ENCODE assay signal across 15 cellular contexts in the genomic region with DNA sequence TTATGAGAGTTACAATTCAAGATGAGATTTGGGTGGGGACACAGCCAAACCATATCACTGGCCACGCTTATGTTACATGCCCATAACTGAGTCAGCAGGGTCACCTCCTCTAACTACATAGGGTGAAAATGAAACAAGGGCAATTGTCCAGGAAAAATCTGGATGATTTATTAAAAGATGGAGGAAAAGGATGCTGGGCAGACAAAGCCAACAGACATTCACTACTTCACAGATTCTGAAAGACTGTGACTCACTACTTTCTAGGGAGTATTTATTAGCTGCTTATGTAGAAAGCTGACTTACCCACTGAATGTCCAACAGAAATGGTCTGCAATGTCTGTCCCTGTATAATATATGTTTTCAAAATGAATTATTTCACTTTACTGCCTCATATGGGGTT.
DNase-seq lines count a peak whose midpoint lies in the region; ATAC-seq, FAIRE-seq and TF ChIP-seq lines count a peak whose summit lies in the region.
"Had no signal": no experiment of that assay in that cellular context is flagged by ENCODE, and none has a peak within 500 bp of the region (broad histone marks: within the 10 kb centered on the region; RNA-seq: fewer than 3 reads in every experiment).

No MANE protein-coding gene starts in this region.

- H3K4me3 ChIP-seq in HCT116 (replicated peaks in 1 of 2; ENCODE audit: low read depth in 1 of 2, low read length in 2 of 2) (no peak overlapping the region), keratinocyte (ENCODE audit: control insufficient read depth in 2 of 3, extremely low read depth in 1 of 3, insufficient read depth in 2 of 3, low read depth in 1 of 3, low read length in 3 of 3) (no peak overlapping the region)
- H3K4me3 ChIP-seq: HAP-1, ovary had no signal

- BruUV-seq in HCT116 (replicated peaks; lab: Mats Ljungman, UMichigan) (no TSS peak), MCF 10A (replicated peaks; lab: Mats Ljungman, UMichigan) (TSS peak; percentile 14)

- H4K20me1 ChIP-seq in HCT116 (ENCODE audit: insufficient read depth): no peaks in the 10 kb centered on the region
- H4K20me1 ChIP-seq in keratinocyte (ENCODE audit: control insufficient read depth, extremely low read depth, insufficient read depth, low read length): no peaks in the 10 kb centered on the region

- H3K27me3 ChIP-seq in HCT116 (ENCODE audit: insufficient read depth, low read length) (no peaks in the 10 kb centered on the region), keratinocyte (ENCODE audit: control insufficient read depth, extremely low read depth, insufficient read depth, low read length) (no peaks in the 10 kb centered on the region)
- H3K27me3 ChIP-seq: ovary had no signal

- no peaks in the 10 kb centered on the region for H3K9me2 ChIP-seq in HCT116 (ENCODE audit: insufficient read depth)

- FAIRE-seq in keratinocyte (lab: Jason Lieb, UNC): peak; percentile 20

- H3K79me2 ChIP-seq in HCT116 (ENCODE audit: insufficient read depth, low read length) (peaks cover 94% of the 10 kb centered on the region), keratinocyte (ENCODE audit: control insufficient read depth, insufficient read depth, low read length) (peaks cover 74% of the 10 kb centered on the region)

- H3K4me1 Mint-ChIP-seq in MCF 10A (ENCODE audit: insufficient read depth, unreplicated experiment): peaks cover 52% of the 10 kb centered on the region

- H3K9me3 ChIP-seq in HCT116 (ENCODE audit: control insufficient read depth in 1 of 2, insufficient read depth in 1 of 2, low read depth in 1 of 2, low read length in 2 of 2): no peaks in the 10 kb centered on the region
- no peaks in the 10 kb centered on the region for H3K9me3 ChIP-seq in keratinocyte (ENCODE audit: control insufficient read depth, low read depth, low read length)
- H3K9me3 ChIP-seq: HAP-1, ovary had no signal

- no peaks in the 10 kb centered on the region for H3K9me3 Mint-ChIP-seq in MCF 10A (ENCODE audit: unreplicated experiment)

- POLR2A ChIA-PET in HCT116 (lab: Charles Lee) (no interaction called here), MCF 10A (lab: Yijun Ruan, JAX) (interaction anchor here (0.9 to 20.2 kb wide), 11 partner anchors 9 to 152 kb away, joined by 3 to 462 read pairs (median 5); a partner anchor contains a TSS)

- no peaks in the 10 kb centered on the region for H3K27me3 Mint-ChIP-seq in MCF 10A (ENCODE audit: insufficient read depth, unreplicated experiment)

- intact Hi-C loops in HCT116 (cut with micrococcal nuclease) (no loop called here), MCF 10A (cut with micrococcal nuclease) (loop anchor here (2.0 to 10.0 kb wide), 3 partner anchors 19 to 217 kb away; no protein-coding TSS in a partner anchor)

- H2AFZ ChIP-seq in HCT116 (ENCODE audit: low read depth, low read length, poor library complexity, severe bottlenecking) (no peak overlapping the region), keratinocyte (ENCODE audit: control insufficient read depth, low read length) (no peak overlapping the region)

- H3K9me1 ChIP-seq in keratinocyte (ENCODE audit: control insufficient read depth, extremely low read depth, insufficient read depth, low read length): no peaks in the 10 kb centered on the region

- TF ChIP-seq CTCF in HCT116 (IDR thresholded peaks at IDR 0.05 in 2 of 3, conservative IDR thresholded peaks at IDR 0.05 in 1 of 3; ENCODE audit: borderline replicate concordance in 1 of 3, insufficient read depth in 1 of 3, low read depth in 2 of 3, low read length in 2 of 3): no peak
- TF ChIP-seq CTCF in MCF 10A (IDR thresholded peaks at IDR 0.05; ENCODE audit: unreplicated experiment): no peak
- TF ChIP-seq CTCF in keratinocyte (optimal IDR thresholded peaks at IDR 0.05 in 1 of 3, IDR thresholded peaks at IDR 0.05 in 1 of 3, conservative IDR thresholded peaks at IDR 0.05 in 1 of 3; ENCODE audit: extremely low read depth in 1 of 3, insufficient read depth in 2 of 3, low read length in 3 of 3): no peak

- H3K4me2 ChIP-seq in HCT116 (ENCODE audit: low read length): peak overlapping the region; percentile 57; the same call in 1 of the 2 replicates
- peak overlapping the region; percentile 3 for H3K4me2 ChIP-seq in keratinocyte (ENCODE audit: control insufficient read depth, extremely low read depth, insufficient read depth, low read depth, low read length)

- H3K27ac Mint-ChIP-seq in MCF 10A (ENCODE audit: low read depth, unreplicated experiment): peak overlapping the region; percentile 93

- H3K4me1 ChIP-seq in HCT116 (ENCODE audit: control insufficient read depth in 1 of 2, insufficient read depth in 2 of 2, low read length in 2 of 2): peaks cover 55% of the 10 kb centered on the region in 2 experiments
- H3K4me1 ChIP-seq in keratinocyte (ENCODE audit: control insufficient read depth, extremely low read depth, insufficient read depth, low read length): peaks cover 56% of the 10 kb centered on the region

- H3K9ac ChIP-seq in HCT116 (ENCODE audit: low read length): no peak overlapping the region
- no peak overlapping the region for H3K9ac ChIP-seq in keratinocyte (ENCODE audit: control insufficient read depth, extremely low read depth, insufficient read depth, low read length)

- CTCF ChIA-PET in HCT116 (lab: Charles Lee) (no interaction called here), MCF 10A (lab: Yijun Ruan, JAX) (interaction anchor here (1.1 kb wide), 1 partner anchor 19 kb away, joined by 3 read pairs; no protein-coding TSS in a partner anchor)

- peak overlapping the region; percentile 87 for H3K27ac ChIP-seq in HCT116 (ENCODE audit: low read depth, low read length)
- H3K27ac ChIP-seq in keratinocyte (ENCODE audit: control insufficient read depth, insufficient read depth, low read length): peak overlapping the region; percentile 83
- H3K27ac ChIP-seq: HL-60 had no signal

- H3K36me3 ChIP-seq in HCT116 (ENCODE audit: control insufficient read depth in 1 of 2, insufficient read depth in 2 of 2, low read length in 2 of 2): peaks cover 0 to 9% of the 10 kb centered on the region in 2 experiments; a peak in 1 of 4 replicates
- H3K36me3 ChIP-seq in keratinocyte (ENCODE audit: control insufficient read depth in 2 of 2, extremely low read depth in 1 of 2, insufficient read depth in 2 of 2, low read length in 2 of 2): peaks cover 7 to 18% of the 10 kb centered on the region in 2 experiments
- H3K36me3 ChIP-seq: HAP-1, ovary had no signal

- DNase-seq in HCT116 (ENCODE audit: low read depth, low spot score): no peak
- DNase-seq in MCF 10A (ENCODE audit: unreplicated experiment): peak; percentile 69
- no peak for DNase-seq in keratinocyte (ENCODE audit: low read depth, low spot score)
- peak; percentile 91 for DNase-seq in stromal cell of bone marrow (ENCODE audit: low read depth)
- DNase-seq in activated T-cell treated with anti-CD3 and anti-CD28 coated beads, Interleukin-2, amount 50 U/mL, for 48 hours: no peak
- no peak for DNase-seq in RKO (ENCODE audit: low spot score)
- DNase-seq: activated CD4-positive, alpha-beta T cell treated with anti-CD3 and anti-CD28 coated beads, Interleukin-2, amount 50 U/mL, for 1 hour; DMS79; NCI-H2081; SIG-M5 had no signal

- no peak for TF ChIP-seq RAD21 in HCT116 (IDR thresholded peaks at IDR 0.05; ENCODE audit: low read depth)

- no peak for TF ChIP-seq POLR2A in HCT116 (IDR thresholded peaks at IDR 0.05; ENCODE audit: borderline replicate concordance, extremely low read depth, insufficient read depth, insufficient read length)

- RAD21 ChIA-PET in HCT116 (lab: Charles Lee; ENCODE audit: low non-redundant PET in 1 of 2, low total read pairs in 2 of 2, uncharacterized antibody in 2 of 2, unreplicated experiment in 2 of 2): no interaction called here

- H3K4me3 Mint-ChIP-seq in MCF 10A (ENCODE audit: unreplicated experiment): peak overlapping the region; percentile 56

- dilution Hi-C loops in keratinocyte (cut with MboI; ENCODE audit: extremely low pct_ligation_motif_present, low sequenced_read_pairs): no loop called here

- peaks cover 44% of the 10 kb centered on the region for H3K36me3 Mint-ChIP-seq in MCF 10A (ENCODE audit: insufficient read depth, unreplicated experiment)

- ATAC-seq in HCT116: no peak
- ATAC-seq in GM18511 (IDR thresholded peaks at IDR 0.05; ENCODE audit: unreplicated experiment): no peak
- no peak for ATAC-seq in HG02763 (IDR thresholded peaks at IDR 0.05; ENCODE audit: unreplicated experiment)

TF ChIP-seq in HCT116, 20 proteins besides CTCF, POLR2A, EP300 and RAD21:
- TF ChIP-seq EGR1 (IDR thresholded peaks at IDR 0.05; ENCODE audit: low read depth) (no peak), FOSL1 (IDR thresholded peaks at IDR 0.05; ENCODE audit: low read depth) (no peak), CBX3 (IDR thresholded peaks at IDR 0.05; ENCODE audit: low read depth) (no peak)
- TF ChIP-seq, protein P1, sequence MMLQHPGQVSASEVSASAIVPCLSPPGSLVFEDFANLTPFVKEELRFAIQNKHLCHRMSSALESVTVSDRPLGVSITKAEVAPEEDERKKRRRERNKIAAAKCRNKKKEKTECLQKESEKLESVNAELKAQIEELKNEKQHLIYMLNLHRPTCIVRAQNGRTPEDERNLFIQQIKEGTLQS (IDR thresholded peaks at IDR 0.05): no peak

Comparison
In these comparisons a context has a peak if more than half of its experiments do, and no peak if none do; other contexts are left out.
1. DNase-seq: peak in MCF 10A (single experiment) and stromal cell of bone marrow (single experiment); none in HCT116 (single experiment), keratinocyte (single experiment), activated T-cell treated with anti-CD3 and anti-CD28 coated beads, Interleukin-2, amount 50 U/mL, for 48 hours (0 of 2) and RKO (single experiment).